Comparison of ENCODE assay signal across 23 cellular contexts in the genomic region with DNA sequence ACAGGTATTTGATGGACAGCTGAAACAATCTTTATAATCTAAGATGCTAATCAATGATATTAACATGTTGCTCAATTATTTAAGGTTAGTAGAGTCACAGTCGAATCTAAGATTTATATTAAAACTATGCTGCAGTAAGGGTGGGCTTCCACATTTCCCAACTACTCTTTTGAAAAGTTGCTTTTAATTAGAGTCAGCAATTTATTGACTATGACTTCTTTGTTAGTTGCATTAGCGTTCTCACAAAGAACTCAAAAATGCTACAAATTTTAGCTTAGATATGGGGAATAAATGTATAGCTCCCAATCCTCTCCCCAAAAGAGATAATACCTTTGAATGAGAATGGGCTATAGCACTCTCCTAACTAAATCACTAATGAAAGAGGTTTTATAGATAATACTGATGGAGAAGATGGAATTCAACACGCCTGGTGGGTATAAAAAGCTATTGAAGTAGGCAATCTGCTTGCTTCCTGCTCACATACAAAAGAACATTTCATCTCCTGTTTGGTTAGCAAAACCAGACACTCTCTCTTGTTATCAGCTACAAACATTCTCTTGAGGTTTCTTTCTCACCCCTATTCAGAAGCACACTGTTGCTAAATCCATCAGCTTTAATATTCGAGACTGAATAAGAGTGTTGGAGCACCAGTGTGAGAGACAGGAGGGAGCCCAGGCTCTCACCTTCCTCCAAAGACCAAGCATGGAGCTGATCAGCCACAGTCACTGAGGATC. TPM values are rescaled to one million over a fixed set of nuclear protein-coding genes. Genes with fewer than 3 reads are reported as not detected.
"Had no signal": no experiment of that assay in that cellular context is flagged by ENCODE, and none has a peak within 500 bp of the region (broad histone marks: within the 10 kb centered on the region; RNA-seq: fewer than 3 reads in every experiment).

No MANE protein-coding gene starts in this region.

- H3K27ac ChIP-seq: foreskin keratinocyte, hepatocyte, prostate gland, thoracic aorta, vagina, VCaP had no signal

- ATAC-seq: activated CD4-positive, CD25-positive, alpha-beta regulatory T cell treated with anti-CD3 and anti-CD28 coated beads, Interleukin-2, amount 50 U/mL, for 24 hours; activated CD8-positive, alpha-beta T cell treated with anti-CD3 and anti-CD28 coated beads, Interleukin-2, amount 10 ng/mL, durations not matched to agents 7 days and 5 days; body of pancreas; foreskin keratinocyte; left lobe of liver; natural killer cell had no signal

- H3K4me1 ChIP-seq: foreskin keratinocyte, prostate gland had no signal

- H3K4me3 ChIP-seq: body of pancreas, hepatocyte, lung, prostate gland, thoracic aorta, vagina had no signal

- H3K27me3 ChIP-seq: vagina had no signal

- H3K4me1 Mint-ChIP-seq: natural killer cell had no signal

- H3K36me3 Mint-ChIP-seq: activated naive CD4-positive, alpha-beta T cell treated with anti-CD3 and anti-CD28 coated beads, Interleukin-2, amount 50 U/mL, for 24 hours; immature natural killer cell; mesothelial cell of epicardium; natural killer cell; type B pancreatic cell had no signal

- H3K36me3 ChIP-seq: prostate gland, thoracic aorta, vagina had no signal

- H3K27ac Mint-ChIP-seq: activated CD8-positive, alpha-beta T cell treated with anti-CD3 and anti-CD28 coated beads, Interleukin-2, amount 10 ng/mL, durations not matched to agents 7 days and 5 days; immature natural killer cell; mesothelial cell of epicardium; natural killer cell had no signal

- H3K4me3 Mint-ChIP-seq: activated CD8-positive, alpha-beta T cell treated with anti-CD3 and anti-CD28 coated beads, Interleukin-2, amount 10 ng/mL, durations not matched to agents 7 days and 5 days had no signal

- DNase-seq: activated CD4-positive, alpha-beta T cell treated with anti-CD3 and anti-CD28 coated beads, Interleukin-2, amount 50 U/mL, for 1 hour; activated CD8-positive, alpha-beta T cell treated with anti-CD3 and anti-CD28 coated beads, Interleukin-2, amount 10 ng/mL, durations not matched to agents 7 days and 5 days; activated gamma-delta T cell treated with Interleukin-2 at 50 U/mL for 16 hours; activated T-cell treated with anti-CD3 and anti-CD28 coated beads, Interleukin-2, amount 50 U/mL, for 1 hour; anterior cingulate cortex; body of pancreas; foreskin keratinocyte; immature natural killer cell; natural killer cell; stimulated activated CD4-positive, alpha-beta T cell treated with anti-CD3 and anti-CD28 coated beads, Interleukin-4, amount 100 ng/mL, for 24 hours; stimulated activated naive CD4-positive, alpha-beta T cell treated with Interleukin-2 at 50 U/mL for 16 hours; T1000 had no signal

- H2AFZ ChIP-seq: hepatocyte had no signal

- H3K4me2 ChIP-seq: hepatocyte had no signal

- H3K9me3 Mint-ChIP-seq: activated naive CD4-positive, alpha-beta T cell treated with anti-CD3 and anti-CD28 coated beads, Interleukin-2, amount 50 U/mL, for 24 hours; immature natural killer cell; mesothelial cell of epicardium; natural killer cell; type B pancreatic cell had no signal

- H3K9me3 ChIP-seq: body of pancreas, prostate gland, thoracic aorta, vagina had no signal

RNA-seq across cellular contexts. Expression of a gene that starts 2.4 kb away (rescaled TPM):
- total RNA-seq: foreskin keratinocyte had no signal
- polyA plus RNA-seq: foreskin keratinocyte, immature natural killer cell had no signal
